In the genomic region with DNA sequence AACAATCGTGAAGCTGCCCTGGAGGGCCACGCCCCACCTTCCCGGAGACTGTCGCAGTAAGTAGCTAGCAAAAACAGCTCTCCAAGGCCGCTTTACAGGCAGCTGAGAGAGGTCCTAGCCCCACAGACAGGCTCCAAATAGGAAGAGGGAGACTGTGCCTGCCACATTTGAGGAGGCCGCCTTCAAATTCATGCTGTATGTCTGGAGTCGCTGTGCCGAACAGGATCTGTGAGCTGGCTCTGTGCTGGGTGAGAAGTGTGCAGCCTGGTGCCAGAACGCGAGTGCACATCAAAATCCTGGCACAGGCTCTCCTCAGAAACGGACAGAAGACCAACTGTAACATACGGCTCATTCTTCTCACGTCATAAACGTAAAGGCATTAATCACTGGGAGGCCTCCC, we compare ENCODE assay signal across 20 cellular contexts.
DNase-seq lines count a peak whose midpoint lies in the region; ATAC-seq, FAIRE-seq and TF ChIP-seq lines count a peak whose summit lies in the region.
"Had no signal": no experiment of that assay in that cellular context is flagged by ENCODE, and none has a peak within 500 bp of the region (broad histone marks: within the 10 kb centered on the region; RNA-seq: fewer than 3 reads in every experiment).

No MANE protein-coding gene starts in this region.

- no peak for DNase-seq in endothelial cell of umbilical vein (ENCODE audit: low read depth, low spot score)
- peak in 8 of 10 donors; percentile 18 to 87 (median 48) for DNase-seq in posterior cingulate gyrus
- DNase-seq in A172 (ENCODE audit: low spot score): no peak
- no peak for DNase-seq in A673 (ENCODE audit: low spot score)
- DNase-seq in NCI-H69 (lab: John Stamatoyannopoulos, UW): no peak
- DNase-seq: NCI-H1092; NCI-H187 treated with DMSO at 0.1 percent for 48 hours; NCI-H524 treated with DMSO at 0.1 percent for 48 hours; nephron progenitor cell; NK-92 treated with Interleukin-12 subunit alpha and Interleukin-12 subunit beta, amount 100 ng/mL, for 24 hours; SHP77 treated with DMSO at 0.1 percent for 48 hours; stimulated activated CD4-positive, alpha-beta T cell treated with anti-CD3 and anti-CD28 coated beads, Interleukin-12 subunit alpha, Interleukin-12 subunit beta, amount 100 ng/mL, for 4 hours; stimulated activated CD4-positive, alpha-beta T cell treated with anti-CD3 and anti-CD28 coated beads, Interleukin-2, amount 100 ng/mL, for 48 hours; T-helper 2 cell; transverse colon had no signal

- CTCF ChIA-PET in endothelial cell of umbilical vein (lab: Charles Lee) (interaction anchor here (0.8 to 1.0 kb wide), 2 partner anchors 11 to 12 kb away, joined by 3 to 4 read pairs; no protein-coding TSS in a partner anchor), A673 (lab: Charles Lee) (no interaction called here)

- TF ChIP-seq POLR2A in endothelial cell of umbilical vein (IDR thresholded peaks at IDR 0.05; ENCODE audit: low read depth, low read length): no peak

- TF ChIP-seq CTCF in OCI-LY1 (IDR thresholded peaks at IDR 0.05; ENCODE audit: low read length): no peak
- TF ChIP-seq CTCF in endothelial cell of umbilical vein (IDR thresholded peaks at IDR 0.05; ENCODE audit: extremely low read depth in 1 of 2, insufficient read depth in 1 of 2, low read depth in 1 of 2, low read length in 2 of 2): no peak
- TF ChIP-seq CTCF in A673 (conservative IDR thresholded peaks at IDR 0.05; ENCODE audit: low read depth, low read length): no peak

- H4K20me1 ChIP-seq in OCI-LY1 (ENCODE audit: insufficient read depth, low read length) (no peaks in the 10 kb centered on the region), endothelial cell of umbilical vein (replicated peaks; ENCODE audit: control insufficient read depth, extremely low read depth, insufficient read depth, low read length) (no peaks in the 10 kb centered on the region)

- no peaks in the 10 kb centered on the region for H3F3A ChIP-seq in OCI-LY1 (ENCODE audit: insufficient read depth, low read length)

- no peak overlapping the region for H3K9ac ChIP-seq in OCI-LY1 (ENCODE audit: low read length)
- H3K9ac ChIP-seq in endothelial cell of umbilical vein (replicated peaks; ENCODE audit: extremely low read depth, insufficient read depth, low read length): no peak overlapping the region

- no peaks in the 10 kb centered on the region for H3K9me2 ChIP-seq in OCI-LY1 (ENCODE audit: low read depth, low read length)

- ATAC-seq in HG03175 (IDR thresholded peaks at IDR 0.05; ENCODE audit: unreplicated experiment): no peak
- ATAC-seq: left lobe of liver, right lobe of liver had no signal

- POLR2A ChIA-PET in endothelial cell of umbilical vein (lab: Charles Lee) (no interaction called here), A673 (lab: Charles Lee; ENCODE audit: low non-redundant PET) (no interaction called here)

- intact Hi-C loops in endothelial cell of umbilical vein (cut with micrococcal nuclease): no loop called here
- intact Hi-C loops in posterior cingulate gyrus (cut with DNase I): no loop called here
- intact Hi-C loops in A673 (cut with micrococcal nuclease; ENCODE audit: unreplicated experiment): no loop called here

- no TSS peak for BruUV-seq in endothelial cell of umbilical vein (replicated peaks; lab: Mats Ljungman, UMichigan)
- BruUV-seq in A673 (replicated peaks; lab: Mats Ljungman, UMichigan): no TSS peak

- no peak overlapping the region for H3K4me3 ChIP-seq in OCI-LY1 (ENCODE audit: low read depth, low read length, poor library complexity, severe bottlenecking)
- no peak overlapping the region for H3K4me3 ChIP-seq in endothelial cell of umbilical vein (replicated peaks in 1 of 3; ENCODE audit: insufficient read depth in 1 of 3, low read depth in 1 of 3, low read length in 3 of 3)
- no peak overlapping the region for H3K4me3 ChIP-seq in A673 (ENCODE audit: low read depth, low read length, poor library complexity, severe bottlenecking)
- H3K4me3 ChIP-seq: right lobe of liver, transverse colon had no signal

- H3K4me2 ChIP-seq in OCI-LY1 (ENCODE audit: low read length) (peak overlapping the region; percentile 41; the same call in 1 of the 2 replicates), endothelial cell of umbilical vein (ENCODE audit: insufficient read depth, low read length) (no peak overlapping the region)

- H3K9me3 ChIP-seq in OCI-LY1 (ENCODE audit: low read length) (no peaks in the 10 kb centered on the region), endothelial cell of umbilical vein (replicated peaks; ENCODE audit: control insufficient read depth, insufficient read depth, low read length) (no peaks in the 10 kb centered on the region), A673 (ENCODE audit: low read depth, low read length, poor library complexity, severe bottlenecking) (no peaks in the 10 kb centered on the region)
- H3K9me3 ChIP-seq: right lobe of liver, transverse colon had no signal

- no peaks in the 10 kb centered on the region for H3K36me3 ChIP-seq in OCI-LY1 (ENCODE audit: insufficient read depth, low read length)
- no peaks in the 10 kb centered on the region for H3K36me3 ChIP-seq in endothelial cell of umbilical vein (ENCODE audit: control insufficient read depth in 2 of 2, extremely low read depth in 1 of 2, insufficient read depth in 2 of 2, low read length in 2 of 2)
- H3K36me3 ChIP-seq in A673 (ENCODE audit: insufficient read depth, low read length, poor library complexity, severe bottlenecking): no peaks in the 10 kb centered on the region
- H3K36me3 ChIP-seq: right lobe of liver, transverse colon had no signal

- no peaks in the 10 kb centered on the region for H3K79me2 ChIP-seq in OCI-LY1 (ENCODE audit: insufficient read depth, low read length)
- H3K79me2 ChIP-seq in endothelial cell of umbilical vein (ENCODE audit: control insufficient read depth, insufficient read depth, low read length): no peaks in the 10 kb centered on the region

- dilution Hi-C loops in endothelial cell of umbilical vein (cut with MboI; ENCODE audit: extremely low pct_ligation_motif_present, low sequenced_read_pairs): no loop called here

- no peak for FAIRE-seq in endothelial cell of umbilical vein (lab: Jason Lieb, UNC)
- FAIRE-seq: bronchial epithelial cell had no signal

- H3K9me1 ChIP-seq in endothelial cell of umbilical vein (replicated peaks; ENCODE audit: control insufficient read depth, extremely low read depth, insufficient read depth, low read length): no peaks in the 10 kb centered on the region

- peaks cover 15% of the 10 kb centered on the region for H3K4me1 ChIP-seq in OCI-LY1 (ENCODE audit: insufficient read depth, low read length, severe bottlenecking)
- H3K4me1 ChIP-seq in endothelial cell of umbilical vein (ENCODE audit: control insufficient read depth, extremely low read depth, insufficient read depth, low read length): no peaks in the 10 kb centered on the region
- H3K4me1 ChIP-seq in A673 (ENCODE audit: insufficient read depth, low read length, poor library complexity, severe bottlenecking): no peaks in the 10 kb centered on the region
- H3K4me1 ChIP-seq: right lobe of liver, transverse colon had no signal

- no peaks in the 10 kb centered on the region for H3K27me3 ChIP-seq in OCI-LY1 (ENCODE audit: insufficient read depth, low read length)
- no peaks in the 10 kb centered on the region for H3K27me3 ChIP-seq in endothelial cell of umbilical vein (ENCODE audit: control insufficient read depth in 2 of 2, insufficient read depth in 2 of 2, low read length in 2 of 2)
- no peaks in the 10 kb centered on the region for H3K27me3 ChIP-seq in A673 (replicated peaks; ENCODE audit: insufficient read depth, low read depth, low read length, poor library complexity)
- H3K27me3 ChIP-seq: right lobe of liver, transverse colon had no signal

- no peak overlapping the region for H3K27ac ChIP-seq in OCI-LY1 (ENCODE audit: low read depth, low read length, poor library complexity, severe bottlenecking)
- no peak overlapping the region for H3K27ac ChIP-seq in endothelial cell of umbilical vein (ENCODE audit: insufficient read depth, low read depth, low read length)
- no peak overlapping the region for H3K27ac ChIP-seq in A673 (ENCODE audit: low read depth, low read length, poor library complexity, severe bottlenecking)
- H3K27ac ChIP-seq: right lobe of liver, transverse colon had no signal

- H2AFZ ChIP-seq in OCI-LY1 (ENCODE audit: low read length) (peak overlapping the region; percentile 93), endothelial cell of umbilical vein (ENCODE audit: low read depth, low read length) (peak overlapping the region; percentile 34)

TF ChIP-seq in endothelial cell of umbilical vein, 7 proteins besides CTCF, POLR2A, EP300 and RAD21:
- TF ChIP-seq POLR2AphosphoS5 (IDR thresholded peaks at IDR 0.05; ENCODE audit: insufficient read depth, low read depth, low read length) (no peak), JUN (IDR thresholded peaks at IDR 0.05; ENCODE audit: borderline replicate concordance, insufficient read depth, insufficient read length, low read depth) (no peak), GATA2 (IDR thresholded peaks at IDR 0.05; ENCODE audit: insufficient read depth, insufficient read length, low read depth, low read length) (no peak), MYC (IDR thresholded peaks at IDR 0.05; ENCODE audit: low read depth, low read length) (no peak), FOS (IDR thresholded peaks at IDR 0.05; ENCODE audit: borderline replicate concordance, insufficient read depth, low read length) (no peak), EZH2 (IDR thresholded peaks at IDR 0.05; ENCODE audit: borderline replicate concordance, low read depth, low read length, severe bottlenecking) (no peak)
- TF ChIP-seq, protein P1, sequence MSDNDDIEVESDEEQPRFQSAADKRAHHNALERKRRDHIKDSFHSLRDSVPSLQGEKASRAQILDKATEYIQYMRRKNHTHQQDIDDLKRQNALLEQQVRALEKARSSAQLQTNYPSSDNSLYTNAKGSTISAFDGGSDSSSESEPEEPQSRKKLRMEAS (IDR thresholded peaks at IDR 0.05; ENCODE audit: insufficient read depth, insufficient read length): no peak

Comparison
In these comparisons a context has a peak if more than half of its experiments do, and no peak if none do; other contexts are left out.
1. DNase-seq: peak in posterior cingulate gyrus (8 of 10); none in endothelial cell of umbilical vein (single experiment), A172 (single experiment), A673 (single experiment) and NCI-H69 (single experiment).